Comparison of ENCODE assay signal across 1 cellular context in the genomic region with DNA sequence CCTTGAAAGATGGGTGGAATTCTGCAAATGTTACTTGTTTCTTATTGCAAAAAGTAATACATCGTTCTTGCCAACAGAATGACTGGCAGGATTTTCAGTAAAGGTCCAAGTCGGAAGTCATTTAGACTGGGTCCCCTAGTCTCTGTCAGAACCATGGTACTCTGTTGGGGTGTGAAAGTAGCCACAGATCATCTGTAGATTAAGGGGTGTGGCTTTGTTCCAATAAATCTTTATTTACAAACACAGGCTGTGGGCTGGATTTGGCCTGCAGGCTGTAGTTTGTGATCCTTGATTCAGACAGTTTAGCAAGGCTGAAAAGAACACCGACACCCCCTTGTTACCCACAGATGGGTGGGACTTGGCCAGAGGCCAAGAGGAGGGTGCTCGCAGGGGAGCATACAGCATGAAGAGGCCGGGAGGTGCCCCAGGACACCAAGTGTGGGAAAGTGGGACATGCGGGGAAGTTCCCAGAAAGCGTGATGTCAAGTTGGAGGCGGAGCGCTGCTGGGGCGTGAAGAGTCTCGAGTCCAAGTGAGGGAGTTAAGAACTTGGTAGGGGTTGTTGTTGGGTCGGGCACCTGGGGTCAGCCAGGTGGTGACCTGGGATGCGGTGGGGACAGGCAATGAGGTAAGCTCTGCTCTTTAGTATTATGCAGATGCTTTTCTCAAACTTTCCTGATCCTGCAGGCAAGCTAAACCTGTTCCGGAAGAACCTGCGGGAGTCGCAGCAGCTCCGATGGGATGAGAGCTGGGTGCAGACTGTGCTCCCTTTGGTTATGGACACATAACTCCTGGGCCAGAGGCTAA.
TF ChIP-seq lines count a peak whose summit lies in the region.
"Not testable (repeated sequence)": the region's sequence is repeated elsewhere in the genome, so short reads cannot be mapped to it uniquely, and the experiment has no call there.

No MANE protein-coding gene starts in this region.

TF ChIP-seq in HepG2, 621 proteins besides CTCF, POLR2A, EP300 and RAD21:
- not testable (repeated sequence) for TF ChIP-seq ZBTB40 (IDR thresholded peaks at IDR 0.05)
- TF ChIP-seq ZBTB40 (CRISPR knock-in tag; IDR thresholded peaks at IDR 0.05) = peak; percentile 88
